Comparison of ENCODE assay signal across 12 cellular contexts in genomic region chr7:5598261-5598761, GRCh38. TPM values are rescaled to one million over a fixed set of nuclear protein-coding genes. Genes with fewer than 3 reads are reported as not detected.
DNase-seq lines count a peak whose midpoint lies in the region; ATAC-seq, FAIRE-seq and TF ChIP-seq lines count a peak whose summit lies in the region.
"Had no signal": no experiment of that assay in that cellular context is flagged by ENCODE, and none has a peak within 500 bp of the region (broad histone marks: within the 10 kb centered on the region; RNA-seq: fewer than 3 reads in every experiment).

No MANE protein-coding gene starts in this region.

- in situ Hi-C loops in HepG2 (cut with HindIII; ENCODE audit: extremely low pct_ligation_motif_present, low pct_unique_long_range_greater_than_20kb) = no loop called here

- H3K9me3 ChIP-seq in HepG2 (ENCODE audit: low read length) (no peaks in the 10 kb centered on the region), right lobe of liver (no peaks in the 10 kb centered on the region), adipocyte (ENCODE audit: control insufficient read depth, low read length) (no peaks in the 10 kb centered on the region), keratinocyte (ENCODE audit: control insufficient read depth, low read depth, low read length) (no peaks in the 10 kb centered on the region), vagina (no peaks in the 10 kb centered on the region)

- BruUV-seq in HepG2 (replicated peaks; lab: Mats Ljungman, UMichigan) = no TSS peak

- peaks cover 16% of the 10 kb centered on the region for H3K79me2 ChIP-seq in HepG2 (ENCODE audit: insufficient read depth, low read length)
- H3K79me2 ChIP-seq in keratinocyte (ENCODE audit: control insufficient read depth, insufficient read depth, low read length) = peaks cover 93% of the 10 kb centered on the region

- H4K20me1 ChIP-seq in HepG2 (ENCODE audit: insufficient read depth, low read length) = peaks cover 10% of the 10 kb centered on the region
- H4K20me1 ChIP-seq in keratinocyte (ENCODE audit: control insufficient read depth, extremely low read depth, insufficient read depth, low read length) = peaks cover 22% of the 10 kb centered on the region

- H3K9ac ChIP-seq in HepG2 (ENCODE audit: insufficient read depth, low read depth, low read length) (no peak overlapping the region), adipocyte (ENCODE audit: low read length) (peak overlapping the region; percentile 42), keratinocyte (ENCODE audit: control insufficient read depth, extremely low read depth, insufficient read depth, low read length) (peak overlapping the region; percentile 55)

- intact Hi-C loops in HepG2 (cut with micrococcal nuclease; ENCODE audit: unreplicated experiment) (no loop called here), right lobe of liver (cut with DNase I) (no loop called here), vagina (cut with DNase I) (no loop called here)

- H3K36me3 ChIP-seq in HepG2 (replicated peaks in 1 of 2; ENCODE audit: control insufficient read depth in 1 of 2, insufficient read depth in 2 of 2, low read length in 2 of 2) (peaks cover 0 to 5% of the 10 kb centered on the region in 2 experiments; a peak in 1 of 5 replicates), right lobe of liver (no peaks in the 10 kb centered on the region), adipocyte (ENCODE audit: control insufficient read depth, insufficient read depth, low read length, severe bottlenecking) (peaks cover 1% of the 10 kb centered on the region), keratinocyte (ENCODE audit: control insufficient read depth in 2 of 2, extremely low read depth in 1 of 2, insufficient read depth in 2 of 2, low read length in 2 of 2) (peaks cover 11 to 31% of the 10 kb centered on the region in 2 experiments), vagina (peaks cover 0 to 2% of the 10 kb centered on the region in 2 donors)

- TF ChIP-seq POLR2A in HepG2 (IDR thresholded peaks at IDR 0.05; ENCODE audit: insufficient read depth in 1 of 2, low read depth in 2 of 2, low read length in 2 of 2) = no peak
- no peak for TF ChIP-seq POLR2A in right lobe of liver (IDR thresholded peaks at IDR 0.05)
- no peak for TF ChIP-seq POLR2A in vagina (IDR thresholded peaks at IDR 0.05)

- peaks cover 29% of the 10 kb centered on the region for H3K4me1 ChIP-seq in HepG2 (ENCODE audit: insufficient read depth, low read length)
- H3K4me1 ChIP-seq in right lobe of liver = peaks cover 0 to 5% (median 0%) of the 10 kb centered on the region in 4 donors
- H3K4me1 ChIP-seq in adipocyte (ENCODE audit: control insufficient read depth, insufficient read depth, low read length) = peaks cover 31% of the 10 kb centered on the region
- H3K4me1 ChIP-seq in keratinocyte (ENCODE audit: control insufficient read depth, extremely low read depth, insufficient read depth, low read length) = peaks cover 41% of the 10 kb centered on the region
- peaks cover 60% of the 10 kb centered on the region for H3K4me1 ChIP-seq in vagina

- WGBS in HepG2 (ENCODE audit: low lambda C conversion rate) = 90% methylated on average over 7 of the region's 14 CpGs
- 64% methylated on average over 10 of the region's 14 CpGs for WGBS in right lobe of liver (ENCODE audit: insufficient coverage, low coverage, low lambda C conversion rate, missing lambda C conversion rate)

- H3K4me3 ChIP-seq in HepG2 (replicated peaks in 1 of 3; ENCODE audit: insufficient read depth in 1 of 3, low read depth in 2 of 3, low read length in 3 of 3) = no peak overlapping the region
- H3K4me3 ChIP-seq in right lobe of liver = no peak overlapping the region
- no peak overlapping the region for H3K4me3 ChIP-seq in adipocyte (ENCODE audit: low read length)
- peak overlapping the region; percentile 13 to 52 (median 47) for H3K4me3 ChIP-seq in keratinocyte (ENCODE audit: control insufficient read depth in 2 of 3, extremely low read depth in 1 of 3, insufficient read depth in 2 of 3, low read depth in 1 of 3, low read length in 3 of 3)
- no peak overlapping the region for H3K4me3 ChIP-seq in vagina

- FAIRE-seq in HepG2 (lab: Jason Lieb, UNC) (no peak), keratinocyte (lab: Jason Lieb, UNC) (no peak)
- FAIRE-seq: GM12891 had no signal

- no peak for TF ChIP-seq RAD21 in HepG2 (CRISPR knock-in tag; IDR thresholded peaks at IDR 0.05)

- dilution Hi-C loops in keratinocyte (cut with MboI; ENCODE audit: extremely low pct_ligation_motif_present, low sequenced_read_pairs) = no loop called here

- H3K4me2 ChIP-seq in HepG2 (ENCODE audit: low read depth, low read length) (no peak overlapping the region), keratinocyte (ENCODE audit: control insufficient read depth, extremely low read depth, insufficient read depth, low read depth, low read length) (peak overlapping the region; percentile 82)

- no peak for DNase-seq in HepG2 (ENCODE audit: low spot score)
- no peak for DNase-seq in right lobe of liver
- no peak for DNase-seq in adipocyte (ENCODE audit: low read depth)
- DNase-seq in keratinocyte (ENCODE audit: low read depth, low spot score) = no peak
- DNase-seq in vagina (ENCODE audit: extremely low spot score in 2 of 2) = no peak
- DNase-seq in NCI-H526 treated with DMSO at 0.1 percent for 48 hours (lab: John Stamatoyannopoulos, UW) = no peak
- DNase-seq: activated T-cell treated with anti-CD3 and anti-CD28 coated beads, Interleukin-2, amount 50 U/mL, for 1 hour; T-helper 1 cell had no signal

- H3K27me3 ChIP-seq in HepG2 (ENCODE audit: control insufficient read depth in 1 of 2, insufficient read depth in 2 of 2, low read length in 2 of 2) (no peaks in the 10 kb centered on the region), right lobe of liver (peaks cover 0 to 11% of the 10 kb centered on the region in 2 donors), adipocyte (replicated peaks; ENCODE audit: control insufficient read depth, insufficient read depth, low read length) (no peaks in the 10 kb centered on the region), keratinocyte (ENCODE audit: control insufficient read depth, extremely low read depth, insufficient read depth, low read length) (no peaks in the 10 kb centered on the region), vagina (no peaks in the 10 kb centered on the region)

- H3K27ac ChIP-seq in HepG2 (ENCODE audit: extremely low read length, insufficient read depth, low read length) (no peak overlapping the region), right lobe of liver (no peak overlapping the region), keratinocyte (ENCODE audit: control insufficient read depth, insufficient read depth, low read length) (peak overlapping the region; percentile 57), vagina (peak overlapping the region; percentile 53)

- no peaks in the 10 kb centered on the region for H3K9me1 ChIP-seq in keratinocyte (ENCODE audit: control insufficient read depth, extremely low read depth, insufficient read depth, low read length)

- CTCF ChIA-PET in HepG2 (lab: Yijun Ruan, JAX; ENCODE audit: low intra/inter-chr PET ratio, low total read pairs) = no interaction called here

- no peak for TF ChIP-seq EP300 in HepG2 (IDR thresholded peaks at IDR 0.05; ENCODE audit: low read depth in 2 of 2, low read length in 2 of 2)
- no peak for TF ChIP-seq EP300 in HepG2 (CRISPR knock-in tag; IDR thresholded peaks at IDR 0.05; ENCODE audit: borderline replicate concordance)

- no peak for TF ChIP-seq CTCF in HepG2 (CRISPR knock-in tag; IDR thresholded peaks at IDR 0.05)
- no peak for TF ChIP-seq CTCF in right lobe of liver (IDR thresholded peaks at IDR 0.05)
- no peak for TF ChIP-seq CTCF in keratinocyte (optimal IDR thresholded peaks at IDR 0.05 in 1 of 3, IDR thresholded peaks at IDR 0.05 in 1 of 3, conservative IDR thresholded peaks at IDR 0.05 in 1 of 3; ENCODE audit: extremely low read depth in 1 of 3, insufficient read depth in 2 of 3, low read length in 3 of 3)
- no peak for TF ChIP-seq CTCF in vagina (IDR thresholded peaks at IDR 0.05)

- ATAC-seq in HepG2 (no peak), right lobe of liver (no peak), HG02642 (IDR thresholded peaks at IDR 0.05; ENCODE audit: poor library complexity, unreplicated experiment) (no peak), HG03039 (IDR thresholded peaks at IDR 0.05; ENCODE audit: unreplicated experiment) (no peak)
- ATAC-seq: stimulated activated effector memory CD8-positive, alpha-beta T cell treated with anti-CD3 and anti-CD28 coated beads, Interleukin-12 subunit alpha, Interleukin-12 subunit beta, amount 100 ng/mL, for 72 hours had no signal

- H2AFZ ChIP-seq in HepG2 (ENCODE audit: low read length) (no peak overlapping the region), keratinocyte (ENCODE audit: control insufficient read depth, low read length) (no peak overlapping the region)

- POLR2A ChIA-PET in HepG2 (lab: Yijun Ruan, JAX) = interaction anchor here (1.1 kb wide), 1 partner anchor 11 kb away, joined by 3 read pairs; no protein-coding TSS in a partner anchor

RNA-seq across cellular contexts. Expression of gene FSCN1, which starts 5.7 kb away (rescaled TPM):
- total RNA-seq in HepG2 (2016; rRNA removed; fragmentation: Illumina TruSeq; extraction: Trizol) (35.5 and 44.0 TPM in 2 replicates), right lobe of liver (10 to 100 TPM in 5 of 6 experiments, 1 to 10 TPM in 1; 9.1 to 26.2 (median 11.9) TPM), vagina (134 TPM)
- 6.4 and 7.4 TPM in 2 replicates for total RNA-seq in HepG2 (2016; cell fraction: cytosol; rRNA removed; fragmentation: Illumina TruSeq; extraction: Trizol; ENCODE audit: low read depth)
- total RNA-seq in HepG2 (2016; cell fraction: insoluble cytoplasmic fraction; rRNA removed; fragmentation: Illumina TruSeq; extraction: Trizol) = 32.0 and 43.8 TPM in 2 replicates
- 20.9 and 22.0 TPM in 2 replicates for total RNA-seq in HepG2 (2016; cell fraction: membrane; rRNA removed; fragmentation: Illumina TruSeq; extraction: Trizol)
- 21.3 and 24.5 TPM in 2 replicates for total RNA-seq in HepG2 (2016; cell fraction: nucleus; rRNA removed; fragmentation: Illumina TruSeq; extraction: Trizol)
- polyA plus RNA-seq in HepG2 (2011; rRNA removed) (21.2 and 29.0 TPM in 2 replicates), keratinocyte (133 to 291 TPM (median 149 TPM) in 3 replicates)
- 21.0 and 36.3 TPM in 2 replicates for polyA plus RNA-seq in HepG2 (2011; cell fraction: cytosol; rRNA removed)
- polyA plus RNA-seq in HepG2 (2011; cell fraction: nucleus; rRNA removed) = 41.0 and 50.2 TPM in 2 replicates
- 7.3 and 18.5 TPM in 2 replicates for polyA plus RNA-seq in HepG2 (2012)
- polyA plus RNA-seq in HepG2 (2016; cell fraction: cytosol; fragmentation: Illumina TruSeq; extraction: Trizol; ENCODE audit: low read depth) = 10.2 and 10.8 TPM in 2 replicates
- polyA plus RNA-seq in HepG2 (2016; cell fraction: insoluble cytoplasmic fraction; fragmentation: Illumina TruSeq; extraction: Trizol; ENCODE audit: low read depth) = 58.7 and 73.9 TPM in 2 replicates
- polyA plus RNA-seq in HepG2 (2016; cell fraction: membrane; fragmentation: Illumina TruSeq; extraction: Trizol; ENCODE audit: low read depth) = 22.3 and 24.1 TPM in 2 replicates
- 53.5 and 58.8 TPM in 2 replicates for polyA plus RNA-seq in HepG2 (2016; cell fraction: nucleus; fragmentation: Illumina TruSeq; extraction: Trizol; ENCODE audit: insufficient read depth, low read depth)
- 66.5 and 90.1 TPM in 2 replicates for polyA minus RNA-seq in HepG2 (2011; rRNA and poly(A)+ RNA removed; ENCODE audit: low replicate concordance)
- 43.7 and 53.5 TPM in 2 replicates for polyA minus RNA-seq in HepG2 (2011; cell fraction: cytosol; rRNA and poly(A)+ RNA removed)
- polyA minus RNA-seq in HepG2 (2011; cell fraction: nucleus; rRNA and poly(A)+ RNA removed) = 12.7 and 16.4 TPM in 2 replicates
- 120 TPM for polyA plus RNA-seq in keratinocyte (2011; ENCODE audit: low read depth)
- 92.2 and 328 TPM in 2 replicates for polyA plus RNA-seq in keratinocyte (2011; cell fraction: cytosol; rRNA removed)
- polyA plus RNA-seq in keratinocyte (2011; cell fraction: nucleus; rRNA removed) = 106 and 176 TPM in 2 replicates
- polyA plus RNA-seq in keratinocyte (2012; ENCODE audit: low replicate concordance) = 132 and 514 TPM in 2 replicates
- polyA minus RNA-seq in keratinocyte = 100 to 357 TPM (median 134 TPM) in 3 replicates
- 829 TPM for polyA minus RNA-seq in keratinocyte (2011; cell fraction: cytosol; rRNA and poly(A)+ RNA removed)
- 210 and 230 TPM in 2 replicates for polyA minus RNA-seq in keratinocyte (2011; cell fraction: nucleus; rRNA and poly(A)+ RNA removed)

Comparison
In these comparisons a context has a peak if more than half of its experiments do, and no peak if none do; other contexts are left out.
1. H3K27ac ChIP-seq: peak in keratinocyte (single experiment) and vagina (single experiment); none in HepG2 (single experiment) and right lobe of liver (0 of 3).
2. H3K4me3 ChIP-seq: peak in keratinocyte (3 of 3); none in HepG2 (0 of 3), right lobe of liver (0 of 3), adipocyte (single experiment) and vagina (0 of 2).